ENCODE assay signal across 1 cellular context in genomic region chr11:65779919-65780769, GRCh38.
TF ChIP-seq lines count a peak whose summit lies in the region.

No MANE protein-coding gene starts in this region.

TF ChIP-seq in K562, 482 proteins besides CTCF, POLR2A, EP300 and RAD21 (continued from another document and continues in another):
- TF ChIP-seq UBTF (IDR thresholded peaks at IDR 0.05; ENCODE audit: borderline replicate concordance in 1 of 2, low read depth in 2 of 2, low read length in 2 of 2), result peak; percentile 97
- TF ChIP-seq, protein P1, sequence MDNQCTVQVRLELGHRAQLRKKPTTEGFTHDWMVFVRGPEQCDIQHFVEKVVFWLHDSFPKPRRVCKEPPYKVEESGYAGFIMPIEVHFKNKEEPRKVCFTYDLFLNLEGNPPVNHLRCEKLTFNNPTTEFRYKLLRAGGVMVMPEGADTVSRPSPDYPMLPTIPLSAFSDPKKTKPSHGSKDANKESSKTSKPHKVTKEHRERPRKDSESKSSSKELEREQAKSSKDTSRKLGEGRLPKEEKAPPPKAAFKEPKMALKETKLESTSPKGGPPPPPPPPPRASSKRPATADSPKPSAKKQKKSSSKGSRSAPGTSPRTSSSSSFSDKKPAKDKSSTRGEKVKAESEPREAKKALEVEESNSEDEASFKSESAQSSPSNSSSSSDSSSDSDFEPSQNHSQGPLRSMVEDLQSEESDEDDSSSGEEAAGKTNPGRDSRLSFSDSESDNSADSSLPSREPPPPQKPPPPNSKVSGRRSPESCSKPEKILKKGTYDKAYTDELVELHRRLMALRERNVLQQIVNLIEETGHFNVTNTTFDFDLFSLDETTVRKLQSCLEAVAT (IDR thresholded peaks at IDR 0.05), result peak in 1 of 2 experiments; percentile 64; a peak in 1 of 4 replicates
- TF ChIP-seq, protein P2, sequence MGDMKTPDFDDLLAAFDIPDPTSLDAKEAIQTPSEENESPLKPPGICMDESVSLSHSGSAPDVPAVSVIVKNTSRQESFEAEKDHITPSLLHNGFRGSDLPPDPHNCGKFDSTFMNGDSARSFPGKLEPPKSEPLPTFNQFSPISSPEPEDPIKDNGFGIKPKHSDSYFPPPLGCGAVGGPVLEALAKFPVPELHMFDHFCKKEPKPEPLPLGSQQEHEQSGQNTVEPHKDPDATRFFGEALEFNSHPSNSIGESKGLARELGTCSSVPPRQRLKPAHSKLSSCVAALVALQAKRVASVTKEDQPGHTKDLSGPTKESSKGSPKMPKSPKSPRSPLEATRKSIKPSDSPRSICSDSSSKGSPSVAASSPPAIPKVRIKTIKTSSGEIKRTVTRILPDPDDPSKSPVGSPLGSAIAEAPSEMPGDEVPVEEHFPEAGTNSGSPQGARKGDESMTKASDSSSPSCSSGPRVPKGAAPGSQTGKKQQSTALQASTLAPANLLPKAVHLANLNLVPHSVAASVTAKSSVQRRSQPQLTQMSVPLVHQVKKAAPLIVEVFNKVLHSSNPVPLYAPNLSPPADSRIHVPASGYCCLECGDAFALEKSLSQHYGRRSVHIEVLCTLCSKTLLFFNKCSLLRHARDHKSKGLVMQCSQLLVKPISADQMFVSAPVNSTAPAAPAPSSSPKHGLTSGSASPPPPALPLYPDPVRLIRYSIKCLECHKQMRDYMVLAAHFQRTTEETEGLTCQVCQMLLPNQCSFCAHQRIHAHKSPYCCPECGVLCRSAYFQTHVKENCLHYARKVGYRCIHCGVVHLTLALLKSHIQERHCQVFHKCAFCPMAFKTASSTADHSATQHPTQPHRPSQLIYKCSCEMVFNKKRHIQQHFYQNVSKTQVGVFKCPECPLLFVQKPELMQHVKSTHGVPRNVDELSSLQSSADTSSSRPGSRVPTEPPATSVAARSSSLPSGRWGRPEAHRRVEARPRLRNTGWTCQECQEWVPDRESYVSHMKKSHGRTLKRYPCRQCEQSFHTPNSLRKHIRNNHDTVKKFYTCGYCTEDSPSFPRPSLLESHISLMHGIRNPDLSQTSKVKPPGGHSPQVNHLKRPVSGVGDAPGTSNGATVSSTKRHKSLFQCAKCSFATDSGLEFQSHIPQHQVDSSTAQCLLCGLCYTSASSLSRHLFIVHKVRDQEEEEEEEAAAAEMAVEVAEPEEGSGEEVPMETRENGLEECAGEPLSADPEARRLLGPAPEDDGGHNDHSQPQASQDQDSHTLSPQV (IDR thresholded peaks at IDR 0.05), result peak; percentile 77
- TF ChIP-seq MCM5 (IDR thresholded peaks at IDR 0.05; ENCODE audit: low read depth), result no peak
- TF ChIP-seq E2F8 (IDR thresholded peaks at IDR 0.05; ENCODE audit: low read depth, partially characterized antibody), result peak; percentile 36
- TF ChIP-seq ZBTB11 (CRISPR knock-in tag; IDR thresholded peaks at IDR 0.05), result peak in 1 of 3 experiments; percentile 27; a peak in 1 of 6 replicates
- TF ChIP-seq, protein P3, sequence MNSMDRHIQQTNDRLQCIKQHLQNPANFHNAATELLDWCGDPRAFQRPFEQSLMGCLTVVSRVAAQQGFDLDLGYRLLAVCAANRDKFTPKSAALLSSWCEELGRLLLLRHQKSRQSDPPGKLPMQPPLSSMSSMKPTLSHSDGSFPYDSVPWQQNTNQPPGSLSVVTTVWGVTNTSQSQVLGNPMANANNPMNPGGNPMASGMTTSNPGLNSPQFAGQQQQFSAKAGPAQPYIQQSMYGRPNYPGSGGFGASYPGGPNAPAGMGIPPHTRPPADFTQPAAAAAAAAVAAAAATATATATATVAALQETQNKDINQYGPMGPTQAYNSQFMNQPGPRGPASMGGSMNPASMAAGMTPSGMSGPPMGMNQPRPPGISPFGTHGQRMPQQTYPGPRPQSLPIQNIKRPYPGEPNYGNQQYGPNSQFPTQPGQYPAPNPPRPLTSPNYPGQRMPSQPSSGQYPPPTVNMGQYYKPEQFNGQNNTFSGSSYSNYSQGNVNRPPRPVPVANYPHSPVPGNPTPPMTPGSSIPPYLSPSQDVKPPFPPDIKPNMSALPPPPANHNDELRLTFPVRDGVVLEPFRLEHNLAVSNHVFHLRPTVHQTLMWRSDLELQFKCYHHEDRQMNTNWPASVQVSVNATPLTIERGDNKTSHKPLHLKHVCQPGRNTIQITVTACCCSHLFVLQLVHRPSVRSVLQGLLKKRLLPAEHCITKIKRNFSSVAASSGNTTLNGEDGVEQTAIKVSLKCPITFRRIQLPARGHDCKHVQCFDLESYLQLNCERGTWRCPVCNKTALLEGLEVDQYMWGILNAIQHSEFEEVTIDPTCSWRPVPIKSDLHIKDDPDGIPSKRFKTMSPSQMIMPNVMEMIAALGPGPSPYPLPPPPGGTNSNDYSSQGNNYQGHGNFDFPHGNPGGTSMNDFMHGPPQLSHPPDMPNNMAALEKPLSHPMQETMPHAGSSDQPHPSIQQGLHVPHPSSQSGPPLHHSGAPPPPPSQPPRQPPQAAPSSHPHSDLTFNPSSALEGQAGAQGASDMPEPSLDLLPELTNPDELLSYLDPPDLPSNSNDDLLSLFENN (IDR thresholded peaks at IDR 0.05; ENCODE audit: low read depth in 2 of 2, low read length in 2 of 2), result peak in 1 of 2 experiments; percentile 48; a peak in 1 of 4 replicates
- 0 out of 2 replicates have a peak, but pooled peaks have one; percentile 33 for TF ChIP-seq TGIF2 (CRISPR knock-in tag; IDR thresholded peaks at IDR 0.05)
- TF ChIP-seq HDAC1 (IDR thresholded peaks at IDR 0.05), result peak in 1 of 2 experiments; percentile 57; a peak in 1 of 4 replicates
- peak; percentile 79 for TF ChIP-seq POLR2G (IDR thresholded peaks at IDR 0.05; ENCODE audit: low read depth, low read length)
- no peak; the same call in 1 of the 2 replicates for TF ChIP-seq ARID1B (IDR thresholded peaks at IDR 0.05)
- TF ChIP-seq CREB1 (IDR thresholded peaks at IDR 0.05), result no peak
- peak; percentile 75 for TF ChIP-seq CREB1 (CRISPR knock-in tag; IDR thresholded peaks at IDR 0.05)
- TF ChIP-seq CAMTA2 (CRISPR knock-in tag; conservative IDR thresholded peaks at IDR 0.05), result no peak
- TF ChIP-seq TFAM (CRISPR knock-in tag; conservative IDR thresholded peaks at IDR 0.05), result no peak
- TF ChIP-seq FOXP1 (CRISPR knock-in tag; IDR thresholded peaks at IDR 0.05), result peak; percentile 95
- TF ChIP-seq ZSCAN29 (IDR thresholded peaks at IDR 0.05), result no peak
- no peak for TF ChIP-seq NUFIP1 (IDR thresholded peaks at IDR 0.05; ENCODE audit: partially characterized antibody)
- TF ChIP-seq EP400 (IDR thresholded peaks at IDR 0.05), result peak; percentile 46; the same call in 1 of the 2 replicates
- peak; percentile 51; the same call in 1 of the 2 replicates for TF ChIP-seq ZBTB7A (IDR thresholded peaks at IDR 0.05; ENCODE audit: borderline replicate concordance, control insufficient read depth, low read depth, low read length)
- TF ChIP-seq, protein P4, sequence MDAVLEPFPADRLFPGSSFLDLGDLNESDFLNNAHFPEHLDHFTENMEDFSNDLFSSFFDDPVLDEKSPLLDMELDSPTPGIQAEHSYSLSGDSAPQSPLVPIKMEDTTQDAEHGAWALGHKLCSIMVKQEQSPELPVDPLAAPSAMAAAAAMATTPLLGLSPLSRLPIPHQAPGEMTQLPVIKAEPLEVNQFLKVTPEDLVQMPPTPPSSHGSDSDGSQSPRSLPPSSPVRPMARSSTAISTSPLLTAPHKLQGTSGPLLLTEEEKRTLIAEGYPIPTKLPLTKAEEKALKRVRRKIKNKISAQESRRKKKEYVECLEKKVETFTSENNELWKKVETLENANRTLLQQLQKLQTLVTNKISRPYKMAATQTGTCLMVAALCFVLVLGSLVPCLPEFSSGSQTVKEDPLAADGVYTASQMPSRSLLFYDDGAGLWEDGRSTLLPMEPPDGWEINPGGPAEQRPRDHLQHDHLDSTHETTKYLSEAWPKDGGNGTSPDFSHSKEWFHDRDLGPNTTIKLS (IDR thresholded peaks at IDR 0.05; ENCODE audit: borderline replicate concordance, low read depth), result 0 out of 2 replicates have a peak, but pooled peaks have one; percentile 42
- peak; percentile 40 for TF ChIP-seq SAP30 (IDR thresholded peaks at IDR 0.05; ENCODE audit: borderline replicate concordance, insufficient read depth, low read depth, low read length, poor library complexity, severe bottlenecking)
- no peak for TF ChIP-seq TEAD4 (IDR thresholded peaks at IDR 0.05; ENCODE audit: low read length)
- peak; percentile 84; the same call in 1 of the 2 replicates for TF ChIP-seq TEAD4 (CRISPR knock-in tag; IDR thresholded peaks at IDR 0.05; ENCODE audit: borderline replicate concordance)
- TF ChIP-seq KLF16 (IDR thresholded peaks at IDR 0.05), result 0 out of 2 replicates have a peak, but pooled peaks have one; percentile 48
- TF ChIP-seq CHD1 (IDR thresholded peaks at IDR 0.05; ENCODE audit: low read length), result peak; percentile 91
- TF ChIP-seq PHF20 (IDR thresholded peaks at IDR 0.05; ENCODE audit: partially characterized antibody), result peak; percentile 33
- peak; percentile 64 for TF ChIP-seq POLR2B (IDR thresholded peaks at IDR 0.05; ENCODE audit: low read depth, partially characterized antibody)
- peak; percentile 62; the same call in 1 of the 2 replicates for TF ChIP-seq KLF13 (tag; IDR thresholded peaks at IDR 0.05; ENCODE audit: borderline replicate concordance, low read depth)
- TF ChIP-seq ZNF280A (IDR thresholded peaks at IDR 0.05; ENCODE audit: low read depth, partially characterized antibody), result peak; percentile 96
